In the genomic region with DNA sequence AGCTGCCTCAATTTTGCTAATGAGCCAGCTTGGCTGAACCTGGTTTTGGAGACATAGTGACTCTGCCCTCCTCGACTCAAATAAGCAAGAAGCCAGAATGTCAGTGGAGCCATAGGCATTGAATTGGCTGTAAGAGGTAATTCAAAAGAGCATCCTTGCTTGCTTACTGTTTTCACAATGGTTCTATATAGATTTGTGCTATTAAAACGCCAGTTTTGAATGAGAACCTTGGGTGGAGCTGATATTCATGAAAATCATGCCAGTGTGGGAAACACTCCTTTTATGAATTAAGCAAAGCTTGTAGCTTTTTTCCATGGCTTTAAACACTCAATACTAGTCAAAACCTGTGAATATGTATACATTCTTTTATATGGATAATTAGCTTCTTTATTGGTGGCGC, we compare ENCODE assay signal across 24 cellular contexts.
"Had no signal": no experiment of that assay in that cellular context is flagged by ENCODE, and none has a peak within 500 bp of the region (broad histone marks: within the 10 kb centered on the region; RNA-seq: fewer than 3 reads in every experiment).

No MANE protein-coding gene starts in this region.

- DNase-seq: activated CD4-positive, alpha-beta T cell treated with anti-CD3 and anti-CD28 coated beads for 48 hours; activated CD4-positive, alpha-beta T cell treated with anti-CD3 and anti-CD28 coated beads, Interleukin-2, amount 50 U/mL, for 48 hours; activated CD8-positive, alpha-beta memory T cell treated with anti-CD3 and anti-CD28 coated beads for 24 hours; activated effector memory CD4-positive, alpha-beta T cell treated with Interleukin-2 at 50 U/mL for 16 hours; activated naive CD4-positive, alpha-beta T cell treated with Interleukin-2 at 50 U/mL for 16 hours; adrenal gland; aorta; body of pancreas; dermis blood vessel endothelial cell; effector CD4-positive, alpha-beta T cell; foreskin keratinocyte; heart left ventricle; hypothalamus; immature natural killer cell; naive thymus-derived CD8-positive, alpha-beta T cell; nucleus accumbens; pancreas; sigmoid colon; small intestine; stimulated activated CD4-positive, alpha-beta T cell treated with anti-CD3 and anti-CD28 coated beads, Interleukin-4, amount 100 ng/mL, for 24 hours; stomach; thyroid gland; upper lobe of left lung; WERI-Rb-1 had no signal
